25 cellular contexts compared by ENCODE assay signal in genomic region chr9:127087411-127087810, GRCh38. TPM values are rescaled to one million over a fixed set of nuclear protein-coding genes. Genes with fewer than 3 reads are reported as not detected.
"Had no signal": no experiment of that assay in that cellular context is flagged by ENCODE, and none has a peak within 500 bp of the region (broad histone marks: within the 10 kb centered on the region; RNA-seq: fewer than 3 reads in every experiment).

No MANE protein-coding gene starts in this region.

- H3K27me3 Mint-ChIP-seq: stimulated activated naive CD8-positive, alpha-beta T cell treated with anti-CD3 and anti-CD28 coated beads, Interleukin-15, Interleukin-2, amounts not matched to agents 100 ng/mL and 50 ng/mL, for 24 hours had no signal

- ATAC-seq: left colon; mucosa of descending colon; naive thymus-derived CD4-positive, alpha-beta T cell; natural killer cell treated with Interleukin-12 subunit alpha and Interleukin-12 subunit beta and Interleukin-15 and Interleukin-18, amount 100 ng/mL, for 72 hours; pancreas; right cardiac atrium; sciatic nerve; stimulated activated effector memory CD8-positive, alpha-beta T cell treated with anti-CD3 and anti-CD28 coated beads, Interleukin-12 subunit alpha, Interleukin-12 subunit beta, amount 100 ng/mL, for 72 hours had no signal

- H3K4me3 ChIP-seq: left ventricle myocardium inferior, lung, mucosa of descending colon, pancreas, prostate gland, spleen, tibial nerve, upper lobe of left lung, vagina had no signal

- DNase-seq: hippocampal formation; kidney; left colon; left ventricle myocardium inferior; mesendoderm; midbrain; mucosa of descending colon; naive thymus-derived CD4-positive, alpha-beta T cell; pancreas; posterior cingulate gyrus; retina; right cardiac atrium; small intestine; spleen; stimulated activated CD4-positive, alpha-beta T cell treated with anti-CD3 and anti-CD28 coated beads, Interleukin-4, amount 100 ng/mL, for 24 hours; stimulated activated naive CD4-positive, alpha-beta T cell; upper lobe of left lung had no signal

- H3K27ac ChIP-seq: left ventricle myocardium inferior, pancreas, prostate gland, spleen, upper lobe of left lung, vagina had no signal

- H3K36me3 Mint-ChIP-seq: natural killer cell treated with Interleukin-12 subunit alpha and Interleukin-12 subunit beta and Interleukin-15 and Interleukin-18, amount 100 ng/mL, for 72 hours; stimulated activated effector memory CD8-positive, alpha-beta T cell treated with anti-CD3 and anti-CD28 coated beads, Interleukin-12 subunit alpha, Interleukin-12 subunit beta, amount 100 ng/mL, for 72 hours had no signal

- H3K27ac Mint-ChIP-seq: naive thymus-derived CD4-positive, alpha-beta T cell; stimulated activated effector memory CD8-positive, alpha-beta T cell treated with anti-CD3 and anti-CD28 coated beads, Interleukin-12 subunit alpha, Interleukin-12 subunit beta, amount 100 ng/mL, for 72 hours; stimulated activated naive CD8-positive, alpha-beta T cell treated with anti-CD3 and anti-CD28 coated beads, Interleukin-15, Interleukin-2, amounts not matched to agents 100 ng/mL and 50 ng/mL, for 24 hours had no signal

- H3K9me3 Mint-ChIP-seq: naive thymus-derived CD4-positive, alpha-beta T cell; natural killer cell treated with Interleukin-12 subunit alpha and Interleukin-12 subunit beta and Interleukin-15 and Interleukin-18, amount 100 ng/mL, for 72 hours; stimulated activated effector memory CD8-positive, alpha-beta T cell treated with anti-CD3 and anti-CD28 coated beads, Interleukin-12 subunit alpha, Interleukin-12 subunit beta, amount 100 ng/mL, for 72 hours; stimulated activated naive CD8-positive, alpha-beta T cell treated with anti-CD3 and anti-CD28 coated beads, Interleukin-15, Interleukin-2, amounts not matched to agents 100 ng/mL and 50 ng/mL, for 24 hours had no signal

- H3K4me3 Mint-ChIP-seq: naive thymus-derived CD4-positive, alpha-beta T cell; natural killer cell treated with Interleukin-12 subunit alpha and Interleukin-12 subunit beta and Interleukin-15 and Interleukin-18, amount 100 ng/mL, for 72 hours; stimulated activated effector memory CD8-positive, alpha-beta T cell treated with anti-CD3 and anti-CD28 coated beads, Interleukin-12 subunit alpha, Interleukin-12 subunit beta, amount 100 ng/mL, for 72 hours; stimulated activated naive CD8-positive, alpha-beta T cell treated with anti-CD3 and anti-CD28 coated beads, Interleukin-15, Interleukin-2, amounts not matched to agents 100 ng/mL and 50 ng/mL, for 24 hours had no signal

RNA-seq across cellular contexts. Expression of gene ANGPTL2, which starts 35.0 kb away (rescaled TPM):
- total RNA-seq: naive thymus-derived CD4-positive, alpha-beta T cell; natural killer cell treated with Interleukin-12 subunit alpha and Interleukin-12 subunit beta and Interleukin-15 and Interleukin-18, amount 100 ng/mL, for 72 hours had no signal
